ENCODE assay signal across 8 cellular contexts in the genomic region with DNA sequence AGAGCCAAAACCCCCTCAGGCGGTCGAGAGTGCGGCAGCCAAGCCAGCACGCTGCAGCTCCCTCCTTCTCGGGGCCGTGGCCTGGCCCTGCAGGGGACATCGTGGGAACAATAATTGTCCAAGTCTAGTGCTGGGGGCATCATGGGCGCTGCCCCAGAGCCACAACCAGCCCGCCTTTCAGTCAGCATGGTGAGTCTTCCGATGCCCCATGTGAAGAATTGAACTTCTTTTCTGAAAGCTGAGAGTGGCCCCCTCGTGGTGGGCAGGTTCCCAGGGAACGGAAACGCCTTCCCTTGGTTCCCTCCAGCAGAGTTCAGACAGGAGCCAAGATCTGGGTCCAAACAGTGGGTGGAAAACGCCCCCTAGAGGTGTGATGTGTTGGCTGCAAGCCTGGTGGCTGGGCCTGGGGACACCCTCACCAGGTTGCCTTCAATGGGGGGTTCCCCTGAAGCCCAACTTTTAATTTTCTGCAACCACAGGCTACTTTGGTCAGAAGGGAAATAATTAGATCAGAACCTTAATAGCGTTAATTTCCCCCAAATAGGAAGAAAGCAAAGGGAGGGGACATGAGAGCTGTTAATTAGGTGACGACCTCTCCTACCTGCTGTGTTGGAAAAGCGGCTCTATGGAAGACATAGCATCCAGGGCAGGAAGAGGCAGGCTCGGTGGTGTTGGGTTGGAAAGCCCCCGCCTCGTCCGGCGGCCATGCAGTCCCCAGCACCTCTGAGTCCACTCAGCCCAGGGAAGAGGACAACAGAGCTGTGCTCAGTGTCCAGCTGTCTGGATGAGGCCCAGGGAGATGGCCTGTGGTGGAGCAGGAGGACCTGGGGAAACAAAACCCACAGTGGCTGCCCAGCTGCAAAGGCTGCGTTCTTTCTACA. TPM values are rescaled to one million over a fixed set of nuclear protein-coding genes. Genes with fewer than 3 reads are reported as not detected.
DNase-seq lines count a peak whose midpoint lies in the region; ATAC-seq lines count a peak whose summit lies in the region.

No MANE protein-coding gene starts in this region.

- H2BK12ac ChIP-seq in trophoblast cell (ENCODE audit: low read length): peak overlapping the region; percentile 16

- peak overlapping the region; percentile 1 for H4K8ac ChIP-seq in trophoblast cell (ENCODE audit: low read depth, low read length)

- H3K27me3 ChIP-seq in trophoblast cell (ENCODE audit: insufficient read depth, low read length): no peaks in the 10 kb centered on the region

- no peak overlapping the region for H2AK5ac ChIP-seq in trophoblast cell (ENCODE audit: low read length)

- H3K4me1 ChIP-seq in trophoblast cell (ENCODE audit: control insufficient read depth in 1 of 2, insufficient read depth in 2 of 2, low read length in 2 of 2): peaks cover 19 to 29% of the 10 kb centered on the region in 2 experiments

- H3K79me1 ChIP-seq in trophoblast cell (ENCODE audit: low read length): peaks cover 19% of the 10 kb centered on the region

- DNase-seq in GM03348 (ENCODE audit: low spot score) (peak; percentile 87), NCI-H1105 (lab: John Stamatoyannopoulos, UW) (peak; percentile 86), SK-N-DZ (ENCODE audit: low spot score) (peak; percentile 94), globus pallidus (ENCODE audit: low spot score) (peak; percentile 90), trophoblast cell (peak; percentile 72 to 89), ureter (ENCODE audit: low spot score) (peak; percentile 82)
- peak; percentile 77 for DNase-seq in activated naive CD4-positive, alpha-beta T cell treated with Interleukin-2 at 50 U/mL for 16 hours

- H3K18ac ChIP-seq in trophoblast cell (ENCODE audit: low read length): no peak overlapping the region

- no peak overlapping the region for H3K23ac ChIP-seq in trophoblast cell (ENCODE audit: low read length)

- H2AFZ ChIP-seq in trophoblast cell (ENCODE audit: insufficient read depth, low read length, poor library complexity): no peak overlapping the region

- peak overlapping the region; percentile 59 for H2BK5ac ChIP-seq in trophoblast cell (ENCODE audit: low read depth, low read length, poor library complexity)

- no CpG with 5 or more reads among the region's 23 CpGs for WGBS in trophoblast cell (ENCODE audit: extremely low coverage, insufficient coverage, insufficient read length)

- peak overlapping the region; percentile 44 for H3K4me2 ChIP-seq in trophoblast cell (ENCODE audit: low read length)

- H3K27ac ChIP-seq in trophoblast cell (ENCODE audit: low read depth, low read length): peak overlapping the region; percentile 43

- peaks cover 3% of the 10 kb centered on the region for H3K9me3 ChIP-seq in trophoblast cell (ENCODE audit: insufficient read depth, low read depth, low read length)

- H4K91ac ChIP-seq in trophoblast cell (ENCODE audit: low read depth, low read length): peak overlapping the region; percentile 36

- no peak for ATAC-seq in GM18873 (IDR thresholded peaks at IDR 0.05; ENCODE audit: low FRiP score, unreplicated experiment)

- H3K14ac ChIP-seq in trophoblast cell (ENCODE audit: low read length): peak overlapping the region; percentile 1

- H4K12ac ChIP-seq in trophoblast cell (ENCODE audit: low read depth, low read length): no peak overlapping the region

- H3K4me3 ChIP-seq in trophoblast cell (ENCODE audit: low read depth, low read length): no peak overlapping the region

- H3K36me3 ChIP-seq in trophoblast cell (ENCODE audit: control insufficient read depth in 1 of 2, insufficient read depth in 2 of 2, low read length in 2 of 2): no peaks in the 10 kb centered on the region

- H3K9ac ChIP-seq in trophoblast cell (ENCODE audit: low read length): no peak overlapping the region

- peak overlapping the region; percentile 45 for H2BK120ac ChIP-seq in trophoblast cell (ENCODE audit: insufficient read depth, low read length, poor library complexity)

- peaks cover 3% of the 10 kb centered on the region for H3K79me2 ChIP-seq in trophoblast cell (ENCODE audit: control insufficient read depth, insufficient read depth, low read length, poor library complexity)

- H3K4ac ChIP-seq in trophoblast cell (ENCODE audit: low read depth, low read length): no peak overlapping the region

RNA-seq across cellular contexts. Expression of gene MRGBP, which starts 4.7 kb away (rescaled TPM):
- 32.5 and 36.2 TPM in 2 replicates for polyA plus RNA-seq in SK-N-DZ (2014; cell fraction: cytosol; rRNA removed)
- 38.2 and 42.4 TPM in 2 replicates for polyA plus RNA-seq in SK-N-DZ (2014; cell fraction: nucleus; rRNA removed)
- polyA plus RNA-seq in trophoblast cell (2013): 13.3 and 13.7 TPM in 2 replicates
- total RNA-seq in ureter: 6.3 TPM

RNA-seq across cellular contexts. Expression of gene OGFR, which starts 13.1 kb away (rescaled TPM):
- 26.0 and 50.0 TPM in 2 replicates for polyA plus RNA-seq in SK-N-DZ (2014; cell fraction: cytosol; rRNA removed)
- 40.1 and 56.7 TPM in 2 replicates for polyA plus RNA-seq in SK-N-DZ (2014; cell fraction: nucleus; rRNA removed)
- 31.8 and 32.7 TPM in 2 replicates for polyA plus RNA-seq in trophoblast cell (2013)
- 42.0 TPM for total RNA-seq in ureter

RNA-seq across cellular contexts. Expression of gene COL9A3, which starts 25.3 kb away (rescaled TPM):
- 0.80 and 4.1 TPM in 2 replicates for polyA plus RNA-seq in SK-N-DZ (2014; cell fraction: cytosol; rRNA removed)
- polyA plus RNA-seq in SK-N-DZ (2014; cell fraction: nucleus; rRNA removed): 27.0 and 28.9 TPM in 2 replicates
- 243 and 264 TPM in 2 replicates for polyA plus RNA-seq in trophoblast cell (2013)
- 5.1 TPM for total RNA-seq in ureter
